Comparison of ENCODE assay signal across 7 cellular contexts in genomic region chr19:394857-395256, GRCh38. TPM values are rescaled to one million over a fixed set of nuclear protein-coding genes. Genes with fewer than 3 reads are reported as not detected.
"Had no signal": no experiment of that assay in that cellular context is flagged by ENCODE, and none has a peak within 500 bp of the region (broad histone marks: within the 10 kb centered on the region; RNA-seq: fewer than 3 reads in every experiment).

No MANE protein-coding gene starts in this region.

RNA-seq across cellular contexts. Expression of gene C2CD4C, which starts 14.1 kb away (rescaled TPM):
- total RNA-seq: activated B cell treated with CpG ODN at 0.5 μM for 24 hours; activated CD4-positive, alpha-beta T cell treated with anti-CD3 and anti-CD28 coated beads, Interleukin-2, amount 10 ng/mL, durations not matched to agents 7 days and 5 days; activated CD8-positive, alpha-beta memory T cell treated with anti-CD3 and anti-CD28 coated beads for 36 hours; activated CD8-positive, alpha-beta memory T cell treated with anti-CD3 and anti-CD28 coated beads, Interleukin-2, amount 10 ng/mL, durations not matched to agents 7 days and 5 days; activated CD8-positive, alpha-beta T cell treated with anti-CD3 and anti-CD28 coated beads, Interleukin-2, amount 10 ng/mL, durations not matched to agents 7 days and 5 days; T-helper 1 cell treated with Interleukin-12 subunit alpha and Interleukin-12 subunit beta and Interleukin-4 antibody, amounts not matched to agents 30 ng/mL and 1 ng/mL, for 36 hours; T-helper 17 cell had no signal
